Comparison of ENCODE assay signal across 26 cellular contexts in genomic region chr1:199313444-199313843, GRCh38.
DNase-seq lines count a peak whose midpoint lies in the region; ATAC-seq and TF ChIP-seq lines count a peak whose summit lies in the region.
"Had no signal": no experiment of that assay in that cellular context is flagged by ENCODE, and none has a peak within 500 bp of the region (broad histone marks: within the 10 kb centered on the region; RNA-seq: fewer than 3 reads in every experiment).

No MANE protein-coding gene starts in this region.

- 0 out of 2 replicates have a peak, but pooled peaks cover 3% of the 10 kb centered on the region for H3K27me3 ChIP-seq in GM23248 (replicated peaks; ENCODE audit: insufficient read depth)
- no peaks in the 10 kb centered on the region for H3K27me3 ChIP-seq in OCI-LY3 (ENCODE audit: low read depth, low read length)
- H3K27me3 ChIP-seq in foreskin keratinocyte, result no peaks in the 10 kb centered on the region
- H3K27me3 ChIP-seq: body of pancreas, Peyer's patch, SJSA1, suprapubic skin had no signal

- H3K27me3 Mint-ChIP-seq in T-cell, result peaks cover 6 to 8% of the 10 kb centered on the region in 2 donors

- H3K4me1 Mint-ChIP-seq in T-cell, result peaks cover 0 to 4% (median 0%) of the 10 kb centered on the region in 3 donors
- H3K4me1 Mint-ChIP-seq: CD14-positive monocyte; stimulated activated effector memory CD8-positive, alpha-beta T cell treated with anti-CD3 and anti-CD28 coated beads, Interleukin-12 subunit alpha, Interleukin-12 subunit beta, amount 100 ng/mL, for 72 hours; T-helper 17 cell had no signal

- H3K36me3 ChIP-seq in GM23248 (ENCODE audit: low read depth) (no peaks in the 10 kb centered on the region), OCI-LY3 (replicated peaks; ENCODE audit: low read depth, low read length) (no peaks in the 10 kb centered on the region)
- H3K36me3 ChIP-seq: Peyer's patch, SJSA1, suprapubic skin had no signal

- CTCF ChIA-PET in T-cell (lab: Charles Lee), result no interaction called here

- no peak for ATAC-seq in foreskin keratinocyte
- ATAC-seq in HG03196 (IDR thresholded peaks at IDR 0.05; ENCODE audit: unreplicated experiment), result no peak
- ATAC-seq in T-cell (replicated peaks in 1 of 4), result no peak
- ATAC-seq: activated naive CD8-positive, alpha-beta T cell treated with anti-CD3 and anti-CD28 coated beads, Interleukin-2, amount 50 U/mL, for 24 hours; body of pancreas; naive thymus-derived CD8-positive, alpha-beta T cell; stimulated activated effector memory CD8-positive, alpha-beta T cell treated with anti-CD3 and anti-CD28 coated beads, Interleukin-12 subunit alpha, Interleukin-12 subunit beta, amount 100 ng/mL, for 72 hours; T-helper 17 cell had no signal

- POLR2A ChIA-PET in T-cell (lab: Charles Lee), result no interaction called here

- H3K4me3 Mint-ChIP-seq in T-cell, result no peak overlapping the region
- H3K4me3 Mint-ChIP-seq: activated naive CD8-positive, alpha-beta T cell treated with anti-CD3 and anti-CD28 coated beads, Interleukin-2, amount 50 U/mL, for 24 hours; CD14-positive monocyte; naive thymus-derived CD8-positive, alpha-beta T cell; stimulated activated effector memory CD8-positive, alpha-beta T cell treated with anti-CD3 and anti-CD28 coated beads, Interleukin-12 subunit alpha, Interleukin-12 subunit beta, amount 100 ng/mL, for 72 hours; T-helper 17 cell had no signal

- H4K20me1 ChIP-seq in GM23248 (ENCODE audit: insufficient read depth) (no peaks in the 10 kb centered on the region), OCI-LY3 (ENCODE audit: insufficient read depth, low read length) (no peaks in the 10 kb centered on the region)

- peak; percentile 10 for TF ChIP-seq CTCF in AG09309 (IDR thresholded peaks at IDR 0.05; ENCODE audit: control insufficient read depth, insufficient read depth, low read depth, low read length, missing control alignments)
- TF ChIP-seq CTCF in OCI-LY3 (IDR thresholded peaks at IDR 0.05; ENCODE audit: low read depth, low read length), result peak; percentile 21; the same call in 1 of the 2 replicates
- TF ChIP-seq CTCF in foreskin keratinocyte (conservative IDR thresholded peaks at IDR 0.05), result peak; percentile 12

- no peak overlapping the region for H3K4me3 ChIP-seq in AG09309 (ENCODE audit: control insufficient read depth, low read depth, low read length)
- H3K4me3 ChIP-seq in GM23248, result no peak overlapping the region
- no peak overlapping the region for H3K4me3 ChIP-seq in OCI-LY3 (ENCODE audit: low read length)
- H3K4me3 ChIP-seq: body of pancreas, Peyer's patch, SJSA1, suprapubic skin had no signal

- DNase-seq in AG09309 (ENCODE audit: low read depth) (no peak), GM23248 (peak; percentile 6), foreskin keratinocyte (no peak), T-cell (no peak), NCI-H1105 (lab: John Stamatoyannopoulos, UW) (no peak), dedifferentiated amniotic fluid mesenchymal stem cell (ENCODE audit: extremely low spot score) (no peak)
- DNase-seq: activated gamma-delta T cell treated with Interleukin-2 at 50 U/mL for 16 hours; activated naive CD8-positive, alpha-beta T cell treated with anti-CD3 and anti-CD28 coated beads, Interleukin-2, amount 50 U/mL, for 24 hours; activated T-cell treated with anti-CD3 and anti-CD28 coated beads, Interleukin-2, amount 50 U/mL, for 1 hour; body of pancreas; effector memory CD4-positive, alpha-beta T cell; erythroblast; foreskin melanocyte; GDM1; naive thymus-derived CD8-positive, alpha-beta T cell; NCI-H2029 treated with DMSO at 0.1 percent for 48 hours; NCI-H446 treated with DMSO at 0.1 percent for 48 hours; Peyer's patch; small intestine; T-helper 17 cell had no signal

- no peaks in the 10 kb centered on the region for H3K9me3 Mint-ChIP-seq in T-cell
- H3K9me3 Mint-ChIP-seq: activated naive CD8-positive, alpha-beta T cell treated with anti-CD3 and anti-CD28 coated beads, Interleukin-2, amount 50 U/mL, for 24 hours; naive thymus-derived CD8-positive, alpha-beta T cell; stimulated activated effector memory CD8-positive, alpha-beta T cell treated with anti-CD3 and anti-CD28 coated beads, Interleukin-12 subunit alpha, Interleukin-12 subunit beta, amount 100 ng/mL, for 72 hours had no signal

- H3K79me2 ChIP-seq in GM23248 (ENCODE audit: insufficient read depth) (no peaks in the 10 kb centered on the region), OCI-LY3 (ENCODE audit: low read length) (no peaks in the 10 kb centered on the region)

- H3K4me2 ChIP-seq in GM23248 (ENCODE audit: unreplicated experiment) (no peak overlapping the region), OCI-LY3 (ENCODE audit: low read length) (no peak overlapping the region)

- no peaks in the 10 kb centered on the region for H3F3A ChIP-seq in GM23248 (ENCODE audit: insufficient read depth)

- H3K4me1 ChIP-seq in GM23248 (ENCODE audit: insufficient read depth) (no peaks in the 10 kb centered on the region), OCI-LY3 (ENCODE audit: low read length) (peaks cover 31% of the 10 kb centered on the region), foreskin keratinocyte (no peaks in the 10 kb centered on the region)
- H3K4me1 ChIP-seq: body of pancreas, Peyer's patch, SJSA1, suprapubic skin had no signal

- H3K9me3 ChIP-seq in GM23248 (ENCODE audit: low read depth), result no peaks in the 10 kb centered on the region
- no peaks in the 10 kb centered on the region for H3K9me3 ChIP-seq in OCI-LY3 (ENCODE audit: insufficient read depth, low read length)
- H3K9me3 ChIP-seq: body of pancreas, Peyer's patch, SJSA1, suprapubic skin had no signal

- H3K27ac Mint-ChIP-seq in T-cell, result no peak overlapping the region
- H3K27ac Mint-ChIP-seq: activated naive CD8-positive, alpha-beta T cell treated with anti-CD3 and anti-CD28 coated beads, Interleukin-2, amount 50 U/mL, for 24 hours; CD14-positive monocyte; naive thymus-derived CD8-positive, alpha-beta T cell; stimulated activated effector memory CD8-positive, alpha-beta T cell treated with anti-CD3 and anti-CD28 coated beads, Interleukin-12 subunit alpha, Interleukin-12 subunit beta, amount 100 ng/mL, for 72 hours; T-helper 17 cell had no signal

- H3K27ac ChIP-seq in GM23248, result no peak overlapping the region
- H3K27ac ChIP-seq in OCI-LY3 (ENCODE audit: low read length), result no peak overlapping the region
- no peak overlapping the region for H3K27ac ChIP-seq in foreskin keratinocyte
- H3K27ac ChIP-seq: body of pancreas, Peyer's patch, SJSA1, suprapubic skin had no signal

- 54 to 59% methylated on average over 2 of the region's 2 CpGs for WGBS in GM23248 (ENCODE audit: low coverage in 1 of 2, low lambda C conversion rate in 2 of 2, missing lambda C conversion rate in 2 of 2), 2 experiments

- in situ Hi-C loops in GM23248 (cut with MboI), result no loop called here

- H3K9me2 ChIP-seq in GM23248 (ENCODE audit: insufficient read depth), result no peaks in the 10 kb centered on the region

- H2AFZ ChIP-seq in GM23248 (no peak overlapping the region), OCI-LY3 (ENCODE audit: low read depth, low read length) (no peak overlapping the region)

- H3K36me3 Mint-ChIP-seq in T-cell, result no peaks in the 10 kb centered on the region
- H3K36me3 Mint-ChIP-seq: CD14-positive monocyte; naive thymus-derived CD8-positive, alpha-beta T cell; stimulated activated effector memory CD8-positive, alpha-beta T cell treated with anti-CD3 and anti-CD28 coated beads, Interleukin-12 subunit alpha, Interleukin-12 subunit beta, amount 100 ng/mL, for 72 hours had no signal

- no peak overlapping the region for H3K9ac ChIP-seq in GM23248
- no peak overlapping the region for H3K9ac ChIP-seq in OCI-LY3 (ENCODE audit: low read length)
